In genomic region chr11:61863548-61864081, GRCh38 we compare ENCODE assay signal across 1 cellular context.
TF ChIP-seq lines count a peak whose summit lies in the region.

No MANE protein-coding gene starts in this region.

TF ChIP-seq in IMR-90, 13 proteins besides CTCF, POLR2A, EP300 and RAD21:
- TF ChIP-seq, protein P1, sequence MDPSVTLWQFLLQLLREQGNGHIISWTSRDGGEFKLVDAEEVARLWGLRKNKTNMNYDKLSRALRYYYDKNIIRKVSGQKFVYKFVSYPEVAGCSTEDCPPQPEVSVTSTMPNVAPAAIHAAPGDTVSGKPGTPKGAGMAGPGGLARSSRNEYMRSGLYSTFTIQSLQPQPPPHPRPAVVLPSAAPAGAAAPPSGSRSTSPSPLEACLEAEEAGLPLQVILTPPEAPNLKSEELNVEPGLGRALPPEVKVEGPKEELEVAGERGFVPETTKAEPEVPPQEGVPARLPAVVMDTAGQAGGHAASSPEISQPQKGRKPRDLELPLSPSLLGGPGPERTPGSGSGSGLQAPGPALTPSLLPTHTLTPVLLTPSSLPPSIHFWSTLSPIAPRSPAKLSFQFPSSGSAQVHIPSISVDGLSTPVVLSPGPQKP (IDR thresholded peaks at IDR 0.05; ENCODE audit: borderline replicate concordance, low read depth, low read length): no peak
- TF ChIP-seq CEBPB (IDR thresholded peaks at IDR 0.05; ENCODE audit: low read depth, low read length) (no peak), USF2 (IDR thresholded peaks at IDR 0.05; ENCODE audit: low read depth, low read length) (no peak), NFE2L2 (IDR thresholded peaks at IDR 0.05; ENCODE audit: low read depth, low read length) (no peak), MAZ (IDR thresholded peaks at IDR 0.05; ENCODE audit: borderline replicate concordance, low read depth, low read length) (no peak), CHD1 (IDR thresholded peaks at IDR 0.05; ENCODE audit: low read depth, low read length) (no peak)
